8 cellular contexts compared by ENCODE assay signal in the genomic region with DNA sequence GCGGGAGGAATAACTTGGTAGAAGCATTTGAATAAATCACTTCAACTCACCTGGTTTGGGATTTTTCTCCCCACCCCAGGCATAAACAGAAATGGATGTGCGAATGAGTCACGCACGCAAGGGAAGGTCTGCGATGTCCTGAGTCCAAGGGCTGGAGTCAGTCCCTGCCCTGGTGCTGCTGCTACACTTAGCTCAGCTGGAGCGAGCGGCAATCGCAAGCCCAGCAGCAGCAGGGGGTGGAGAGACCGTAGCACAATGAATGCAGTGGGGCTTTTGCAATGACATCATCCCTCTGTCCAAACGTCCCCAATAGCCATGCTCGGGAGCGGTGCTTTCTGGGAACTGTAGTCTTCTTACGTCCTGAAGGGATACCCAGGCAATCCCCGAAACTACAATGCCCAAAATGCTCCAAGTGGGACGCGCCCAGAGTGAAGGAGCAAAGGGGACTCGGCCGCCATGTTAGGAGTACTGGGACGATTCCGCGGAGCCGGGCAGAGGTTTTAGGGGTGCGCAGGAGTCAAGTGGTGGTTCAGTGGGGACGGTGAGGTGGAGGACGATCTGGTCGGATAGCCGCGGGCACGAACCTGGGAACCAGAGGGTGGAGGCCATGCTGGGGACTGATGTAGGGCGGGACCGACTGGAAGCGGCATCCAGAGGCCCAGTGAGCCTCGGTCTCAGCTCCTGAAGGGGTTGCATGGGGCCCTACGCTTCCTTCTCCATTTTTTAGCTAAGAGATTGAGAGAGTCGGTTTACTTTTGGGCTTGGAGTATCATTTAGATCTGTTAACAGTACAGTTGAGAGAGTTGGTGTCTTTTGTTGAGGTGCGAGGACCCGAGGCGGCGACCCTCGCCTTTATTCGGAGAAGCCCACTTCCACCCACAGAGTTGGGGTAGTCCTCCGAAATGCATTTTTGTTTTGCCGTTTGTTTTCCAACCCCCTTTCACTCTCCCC. TPM values are rescaled to one million over a fixed set of nuclear protein-coding genes. Genes with fewer than 3 reads are reported as not detected.
A peak's percentile ranks its signal among the peaks of the same experiment; 100 is the strongest.
DNase-seq lines count a peak whose midpoint lies in the region; ATAC-seq and TF ChIP-seq lines count a peak whose summit lies in the region.

A gene with protein sequence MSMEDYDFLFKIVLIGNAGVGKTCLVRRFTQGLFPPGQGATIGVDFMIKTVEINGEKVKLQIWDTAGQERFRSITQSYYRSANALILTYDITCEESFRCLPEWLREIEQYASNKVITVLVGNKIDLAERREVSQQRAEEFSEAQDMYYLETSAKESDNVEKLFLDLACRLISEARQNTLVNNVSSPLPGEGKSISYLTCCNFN (minus strand): TSS at position 257 of the 951 bp plus-strand sequence. CDS start 74,581 bp downstream, outside the sequence.

- peaks cover 4% of the 10 kb centered on the region for H3K36me3 Mint-ChIP-seq in activated T-helper 17 cell treated with anti-CD3 and anti-CD28 coated beads, Interleukin-2, amount 50 U/mL, for 72 hours (ENCODE audit: low read depth)
- peaks cover 7% of the 10 kb centered on the region for H3K36me3 Mint-ChIP-seq in natural killer cell

- TF ChIP-seq CTCF in fibroblast of pulmonary artery (IDR thresholded peaks at IDR 0.05; ENCODE audit: low read length, missing control alignments) (no peak), natural killer cell (IDR thresholded peaks at IDR 0.05) (no peak)

- H3K4me3 Mint-ChIP-seq in activated T-helper 17 cell treated with anti-CD3 and anti-CD28 coated beads, Interleukin-2, amount 50 U/mL, for 72 hours = no peak within 1 kb of the TSS
- no peak within 1 kb of the TSS for H3K4me3 Mint-ChIP-seq in natural killer cell

- H3K27me3 Mint-ChIP-seq in activated T-helper 17 cell treated with anti-CD3 and anti-CD28 coated beads, Interleukin-2, amount 50 U/mL, for 72 hours = no peaks in the 10 kb centered on the region
- H3K27me3 Mint-ChIP-seq in natural killer cell (ENCODE audit: low read depth in 2 of 2) = peaks cover 8 to 10% of the 10 kb centered on the region in 2 donors

- peak; percentile 100 for DNase-seq in EH (ENCODE audit: low read depth)
- DNase-seq in GOT3 (lab: John Stamatoyannopoulos, UW) = peak; percentile 57
- DNase-seq in LHCN-M2 (ENCODE audit: low read depth) = peak; percentile 100
- peak; percentile 100 for DNase-seq in RPMI7951 (ENCODE audit: low read depth)
- DNase-seq in fibroblast of pulmonary artery (ENCODE audit: low read depth) = peak; percentile 100
- peak; percentile 83 for DNase-seq in natural killer cell
- DNase-seq in stimulated activated naive CD4-positive, alpha-beta T cell treated with Interleukin-2 at 50 U/mL for 16 hours (lab: John Stamatoyannopoulos, UW) = peak; percentile 94

- peak; percentile 96 for ATAC-seq in activated T-helper 17 cell treated with anti-CD3 and anti-CD28 coated beads, Interleukin-2, amount 50 U/mL, for 72 hours (replicated peaks)
- ATAC-seq in natural killer cell = peak; percentile 93 to 99 (median 95)

- intact Hi-C loops in natural killer cell (cut with micrococcal nuclease) = loop anchor here (1.0 to 2.0 kb wide), 6 partner anchors 45 to 213 kb away; a partner anchor contains a TSS

- H3K4me1 Mint-ChIP-seq in activated T-helper 17 cell treated with anti-CD3 and anti-CD28 coated beads, Interleukin-2, amount 50 U/mL, for 72 hours = peaks cover 29% of the 10 kb centered on the region
- H3K4me1 Mint-ChIP-seq in natural killer cell = peaks cover 6 to 11% of the 10 kb centered on the region in 2 donors

- no peaks in the 10 kb centered on the region for H3K9me3 Mint-ChIP-seq in activated T-helper 17 cell treated with anti-CD3 and anti-CD28 coated beads, Interleukin-2, amount 50 U/mL, for 72 hours
- H3K9me3 Mint-ChIP-seq in natural killer cell = no peaks in the 10 kb centered on the region

- H3K4me3 ChIP-seq in fibroblast of pulmonary artery (replicated peaks; ENCODE audit: low read depth, low read length) = peak within 1 kb of the TSS; percentile 92

- no peak within 1 kb of the TSS for H3K27ac Mint-ChIP-seq in activated T-helper 17 cell treated with anti-CD3 and anti-CD28 coated beads, Interleukin-2, amount 50 U/mL, for 72 hours
- H3K27ac Mint-ChIP-seq in natural killer cell = no peak within 1 kb of the TSS

RNA-seq across cellular contexts. Expression of the gene that starts here (rescaled TPM):
- total RNA-seq in LHCN-M2 (2014; rRNA removed) (9.6 and 10.4 TPM in 2 replicates), natural killer cell (10 to 100 TPM; 10.2 to 23.3 (median 20.5) TPM)
- 8.2 TPM for polyA plus RNA-seq in LHCN-M2 (2012)
- total RNA-seq in RPMI7951 (2014; rRNA removed; shearing (Covaris generic)) = 15.9 and 16.0 TPM in 2 replicates
- total RNA-seq in activated T-helper 17 cell treated with anti-CD3 and anti-CD28 coated beads, Interleukin-2, amount 50 U/mL, for 72 hours = 1 to 10 TPM; 7.0 to 8.7 TPM

Comparison
In these comparisons a context has a peak if more than half of its experiments do, and no peak if none do; other contexts are left out.
1. Peak in every context shown above with its lines: DNase-seq, ATAC-seq and H3K4me3 ChIP-seq.